ENCODE assay signal across 8 cellular contexts in genomic region chr11:128630367-128631230, GRCh38. TPM values are rescaled to one million over a fixed set of nuclear protein-coding genes. Genes with fewer than 3 reads are reported as not detected.
A peak's percentile ranks its signal among the peaks of the same experiment; 100 is the strongest.
DNase-seq lines count a peak whose midpoint lies in the region; ATAC-seq, FAIRE-seq and TF ChIP-seq lines count a peak whose summit lies in the region.

No MANE protein-coding gene starts in this region.

- ATAC-seq in HG02970 (IDR thresholded peaks at IDR 0.05; ENCODE audit: low FRiP score, unreplicated experiment) (peak; percentile 63), activated B cell treated with CpG ODN at 0.5 μM for 24 hours (ENCODE audit: low read depth) (peak; percentile 85)

- POLR2A ChIA-PET in activated B cell treated with CpG ODN at 0.5 μM for 24 hours (lab: Charles Lee), result interaction anchor here (0.7 to 15.2 kb wide), 30 partner anchors 9 to 459 kb away, joined by 3 to 574 read pairs (median 5); no protein-coding TSS in a partner anchor

- CTCF ChIA-PET in activated B cell treated with CpG ODN at 0.5 μM for 24 hours (lab: Charles Lee), result interaction anchor here (0.7 to 12.3 kb wide), 46 partner anchors 11 to 473 kb away, joined by 3 to 284 read pairs (median 6); no protein-coding TSS in a partner anchor

- H3K27ac Mint-ChIP-seq in activated B cell treated with CpG ODN at 0.5 μM for 24 hours, result peak overlapping the region; percentile 92

- no peaks in the 10 kb centered on the region for H3K36me3 Mint-ChIP-seq in activated B cell treated with CpG ODN at 0.5 μM for 24 hours (ENCODE audit: low read depth)

- no peak for TF ChIP-seq POLR2A in GM12892 (IDR thresholded peaks at IDR 0.05; ENCODE audit: low read depth, low read length)

- peak; percentile 100 for FAIRE-seq in GM12892 (lab: Jason Lieb, UNC)

- H3K4me1 Mint-ChIP-seq in activated B cell treated with CpG ODN at 0.5 μM for 24 hours, result peaks cover 68% of the 10 kb centered on the region

- peak overlapping the region; percentile 50 for H3K4me3 Mint-ChIP-seq in activated B cell treated with CpG ODN at 0.5 μM for 24 hours

- H3K27me3 Mint-ChIP-seq in activated B cell treated with CpG ODN at 0.5 μM for 24 hours, result no peaks in the 10 kb centered on the region

- DNase-seq in 8988T, result peak; percentile 59
- no peak for DNase-seq in GM12892 (ENCODE audit: insufficient read length)
- DNase-seq in NCI-H2107 treated with DMSO at 0.1 percent for 48 hours (lab: John Stamatoyannopoulos, UW; ENCODE audit: unreplicated experiment), result peak; percentile 8
- peak; percentile 86 for DNase-seq in activated B cell treated with CpG ODN at 0.5 μM for 24 hours
- peak; percentile 92 to 95 for DNase-seq in cardiac fibroblast (ENCODE audit: low read depth in 2 of 2)
- DNase-seq in kidney tubule cell (ENCODE audit: low spot score), result peak; percentile 85
- peak; percentile 84 for DNase-seq in stimulated activated CD4-positive, alpha-beta T cell treated with anti-CD3 and anti-CD28 coated beads, Interleukin-2, amount 100 ng/mL, for 4 hours (ENCODE audit: low read depth)

- intact Hi-C loops in activated B cell treated with CpG ODN at 0.5 μM for 24 hours (cut with micrococcal nuclease), result loop anchor here (1.0 to 10.0 kb wide), 14 partner anchors 26 to 435 kb away; no protein-coding TSS in a partner anchor

- TF ChIP-seq CTCF in activated B cell treated with CpG ODN at 0.5 μM for 24 hours (IDR thresholded peaks at IDR 0.05) (no peak), cardiac fibroblast (IDR thresholded peaks at IDR 0.05; ENCODE audit: low read depth, low read length) (peak; percentile 81)

- no peak overlapping the region for H3K4me3 ChIP-seq in cardiac fibroblast (replicated peaks in 1 of 2; ENCODE audit: low read depth in 2 of 2, low read length in 2 of 2)

- no peaks in the 10 kb centered on the region for H3K9me3 Mint-ChIP-seq in activated B cell treated with CpG ODN at 0.5 μM for 24 hours

RNA-seq across cellular contexts. Expression of gene ETS1, which starts 43.2 kb away (rescaled TPM):
- polyA plus RNA-seq in GM12892 (2012; ENCODE audit: missing spikeins), result 71.8 TPM
- 286 and 301 TPM in 2 replicates for total RNA-seq in activated B cell treated with CpG ODN at 0.5 μM for 24 hours
